Comparison of ENCODE assay signal across 10 cellular contexts in genomic region chr3:55897573-55898224, GRCh38.
DNase-seq lines count a peak whose midpoint lies in the region; ATAC-seq and TF ChIP-seq lines count a peak whose summit lies in the region.
"Had no signal": no experiment of that assay in that cellular context is flagged by ENCODE, and none has a peak within 500 bp of the region (broad histone marks: within the 10 kb centered on the region; RNA-seq: fewer than 3 reads in every experiment).

No MANE protein-coding gene starts in this region.

- H3K79me2 ChIP-seq in Loucy (ENCODE audit: insufficient read depth, low read length) = no peaks in the 10 kb centered on the region

- H3K27me3 ChIP-seq in Loucy (ENCODE audit: insufficient read depth, low read length, poor library complexity, severe bottlenecking) (no peaks in the 10 kb centered on the region), body of pancreas (no peaks in the 10 kb centered on the region), upper lobe of left lung (no peaks in the 10 kb centered on the region)

- no peak for TF ChIP-seq EP300 in upper lobe of left lung (IDR thresholded peaks at IDR 0.05)

- ATAC-seq in body of pancreas (peak; percentile 33), Right ventricle myocardium inferior (no peak), HG03135 (IDR thresholded peaks at IDR 0.05; ENCODE audit: unreplicated experiment) (no peak), upper lobe of left lung (ENCODE audit: low FRiP score in 2 of 2) (no peak)
- ATAC-seq: heart right ventricle had no signal

- peak; percentile 46 for TF ChIP-seq CTCF in Loucy (conservative IDR thresholded peaks at IDR 0.05; ENCODE audit: low read length)
- peak in 5 of 7 experiments; percentile 21 to 79 (median 70) for TF ChIP-seq CTCF in body of pancreas (IDR thresholded peaks at IDR 0.05)
- TF ChIP-seq CTCF in upper lobe of left lung (IDR thresholded peaks at IDR 0.05) = peak in 3 of 6 experiments; percentile 10 to 47 (median 20)

- H3K9me3 ChIP-seq in Loucy (ENCODE audit: insufficient read depth, low read depth, low read length) (no peaks in the 10 kb centered on the region), body of pancreas (no peaks in the 10 kb centered on the region), upper lobe of left lung (no peaks in the 10 kb centered on the region)
- H3K9me3 ChIP-seq: heart right ventricle, thoracic aorta had no signal

- H2AFZ ChIP-seq in Loucy (ENCODE audit: low read length) = no peak overlapping the region

- no peaks in the 10 kb centered on the region for H3K4me1 ChIP-seq in Loucy (ENCODE audit: insufficient read depth, low read length, poor library complexity, severe bottlenecking)
- H3K4me1 ChIP-seq in body of pancreas = no peaks in the 10 kb centered on the region
- H3K4me1 ChIP-seq in upper lobe of left lung = peaks cover 0 to 5% (median 1%) of the 10 kb centered on the region in 4 donors
- H3K4me1 ChIP-seq: heart right ventricle had no signal

- H3K4me3 ChIP-seq in Loucy (ENCODE audit: low read length, poor library complexity, severe bottlenecking) (no peak overlapping the region), body of pancreas (no peak overlapping the region), upper lobe of left lung (no peak overlapping the region)
- H3K4me3 ChIP-seq: heart right ventricle, thoracic aorta had no signal

- DNase-seq in DMS53 (lab: John Stamatoyannopoulos, UW) = peak; percentile 35
- DNase-seq in body of pancreas = peak in 3 of 4 donors; percentile 4 to 15 (median 15)
- DNase-seq in myocyte (ENCODE audit: low read depth) = peak; percentile 26
- no peak for DNase-seq in stimulated activated naive CD4-positive, alpha-beta T cell treated with Interleukin-2 at 50 U/mL for 16 hours (lab: John Stamatoyannopoulos, UW)
- no peak for DNase-seq in Right ventricle myocardium inferior (ENCODE audit: missing footprints)
- DNase-seq in upper lobe of left lung = no peak
- DNase-seq: heart right ventricle had no signal

- intact Hi-C loops in body of pancreas (cut with DNase I) = no loop called here
- intact Hi-C loops in Right ventricle myocardium inferior (cut with DNase I) = no loop called here

- no peaks in the 10 kb centered on the region for H3K9me2 ChIP-seq in Loucy (replicated peaks; ENCODE audit: low read depth, low read length)

- no peak overlapping the region for H3K4me2 ChIP-seq in Loucy (ENCODE audit: low read depth, low read length, poor library complexity, severe bottlenecking)

- no peaks in the 10 kb centered on the region for H4K20me1 ChIP-seq in Loucy (ENCODE audit: insufficient read depth, low read length, poor library complexity, severe bottlenecking)

- H3K36me3 ChIP-seq in Loucy (ENCODE audit: insufficient read depth, low read length) (no peaks in the 10 kb centered on the region), body of pancreas (replicated peaks in 1 of 2; ENCODE audit: insufficient read depth in 1 of 2, low read depth in 2 of 2) (no peaks in the 10 kb centered on the region), upper lobe of left lung (no peaks in the 10 kb centered on the region)
- H3K36me3 ChIP-seq: heart right ventricle, thoracic aorta had no signal

- WGBS in body of pancreas, 2 donors = 21 to 22% methylated on average over 4 of the region's 4 CpGs
- WGBS in upper lobe of left lung, 2 donors = 33 to 35% methylated on average over 4 of the region's 4 CpGs

- H3K27ac ChIP-seq in body of pancreas (no peak overlapping the region), upper lobe of left lung (no peak overlapping the region)
- H3K27ac ChIP-seq: heart right ventricle, thoracic aorta had no signal

- H3K9ac ChIP-seq in Loucy (ENCODE audit: low read depth, low read length, poor library complexity, severe bottlenecking) = no peak overlapping the region

- TF ChIP-seq POLR2A in body of pancreas (IDR thresholded peaks at IDR 0.05) = no peak
- TF ChIP-seq POLR2A in upper lobe of left lung (IDR thresholded peaks at IDR 0.05) = no peak

- no peaks in the 10 kb centered on the region for H3F3A ChIP-seq in Loucy (ENCODE audit: low read depth)

Comparison
In these comparisons a context has a peak if more than half of its experiments do, and no peak if none do; other contexts are left out.
1. DNase-seq: peak in DMS53 (single experiment), body of pancreas (3 of 4) and myocyte (single experiment); none in stimulated activated naive CD4-positive, alpha-beta T cell treated with Interleukin-2 at 50 U/mL for 16 hours (single experiment), Right ventricle myocardium inferior (single experiment) and upper lobe of left lung (0 of 2).